In genomic region chr3:71397046-71397445, GRCh38 we compare ENCODE assay signal across 1 cellular context.
TF ChIP-seq lines count a peak whose summit lies in the region.

No MANE protein-coding gene starts in this region.

TF ChIP-seq in H1, 55 proteins besides CTCF, POLR2A, EP300 and RAD21:
- TF ChIP-seq MAX (IDR thresholded peaks at IDR 0.05) (0 out of 2 replicates have a peak, but pooled peaks have one; percentile 30), TEAD4 (IDR thresholded peaks at IDR 0.05; ENCODE audit: low read depth, low read length) (no peak)
TF ChIP-seq in H1: peak in this region for 1.
